In genomic region chr3:95797081-95797480, GRCh38 we compare ENCODE assay signal across 17 cellular contexts.
DNase-seq lines count a peak whose midpoint lies in the region; ATAC-seq and TF ChIP-seq lines count a peak whose summit lies in the region.
"Had no signal": no experiment of that assay in that cellular context is flagged by ENCODE, and none has a peak within 500 bp of the region (broad histone marks: within the 10 kb centered on the region; RNA-seq: fewer than 3 reads in every experiment).

No MANE protein-coding gene starts in this region.

- H3K4me2 ChIP-seq in BLaER1 treated with 17β-estradiol and CSF1 and Interleukin-3, amounts not matched to agents 10 nM and 100 nM: peak overlapping the region; percentile 30 to 65 (median 57)
- no peak overlapping the region for H3K4me2 ChIP-seq in osteoblast (ENCODE audit: insufficient read depth, low read length)

- H3K27ac ChIP-seq in BLaER1 treated with 17β-estradiol and CSF1 and Interleukin-3, amounts not matched to agents 10 nM and 100 nM: no peak overlapping the region
- H3K27ac ChIP-seq in osteoblast (ENCODE audit: low read depth, low read length): no peak overlapping the region
- H3K27ac ChIP-seq: HL-60 had no signal

- no peak for TF ChIP-seq CTCF in osteoblast (IDR thresholded peaks at IDR 0.05; ENCODE audit: extremely low read depth, low read depth, low read length)

- H2AFZ ChIP-seq in osteoblast (ENCODE audit: low read length): no peak overlapping the region

- peak; percentile 81 for DNase-seq in Jurkat, Clone E6-1 (ENCODE audit: low read depth, low spot score)
- peak; percentile 39 for DNase-seq in islet precursor cell
- no peak for DNase-seq in osteoblast (ENCODE audit: insufficient read length, low spot score, missing footprints)
- no peak for DNase-seq in iPS-NIHi7 (ENCODE audit: extremely low spot score)
- DNase-seq: 8988T; C1 segment of cervical spinal cord; CD4-positive, CD25-positive, alpha-beta regulatory T cell; CD8-positive, alpha-beta memory T cell; COR-L47; DMS 273 treated with DMSO at 0.1 percent for 48 hours; DMS53; H9; IMR-90 had no signal

- H3K79me2 ChIP-seq in osteoblast (ENCODE audit: insufficient read depth, low read length): no peaks in the 10 kb centered on the region

- H3K9me3 ChIP-seq in BLaER1 treated with 17β-estradiol and CSF1 and Interleukin-3, amounts not matched to agents 10 nM and 100 nM (replicated peaks in 1 of 11): no peaks in the 10 kb centered on the region
- H3K9me3 ChIP-seq in osteoblast (ENCODE audit: low read depth, low read length): no peaks in the 10 kb centered on the region

- peaks cover 0 to 11% (median 0%) of the 10 kb centered on the region in 11 experiments; a peak in 2 of 22 replicates for H4K20me1 ChIP-seq in BLaER1 treated with 17β-estradiol and CSF1 and Interleukin-3, amounts not matched to agents 10 nM and 100 nM
- no peaks in the 10 kb centered on the region for H4K20me1 ChIP-seq in osteoblast (ENCODE audit: insufficient read depth, low read length)

- no peaks in the 10 kb centered on the region for H3K36me3 ChIP-seq in BLaER1 treated with 17β-estradiol and CSF1 and Interleukin-3, amounts not matched to agents 10 nM and 100 nM
- no peaks in the 10 kb centered on the region for H3K36me3 ChIP-seq in osteoblast (ENCODE audit: insufficient read depth, low read length)

- H3K27me3 ChIP-seq in BLaER1 treated with 17β-estradiol and CSF1 and Interleukin-3, amounts not matched to agents 10 nM and 100 nM: peaks cover 40 to 77% (median 73%) of the 10 kb centered on the region in 11 experiments
- H3K27me3 ChIP-seq in osteoblast (ENCODE audit: insufficient read depth, low read length): no peaks in the 10 kb centered on the region

- no peak overlapping the region for H3K9ac ChIP-seq in BLaER1 treated with 17β-estradiol and CSF1 and Interleukin-3, amounts not matched to agents 10 nM and 100 nM

- H3K4me3 ChIP-seq in BLaER1 treated with 17β-estradiol and CSF1 and Interleukin-3, amounts not matched to agents 10 nM and 100 nM: no peak overlapping the region
- H3K4me3 ChIP-seq in Jurkat, Clone E6-1 (ENCODE audit: low read length): no peak overlapping the region
- H3K4me3 ChIP-seq in osteoblast (ENCODE audit: insufficient read depth, low read length): no peak overlapping the region

- H3K4me1 ChIP-seq in BLaER1 treated with 17β-estradiol and CSF1 and Interleukin-3, amounts not matched to agents 10 nM and 100 nM: peaks cover 12 to 28% (median 22%) of the 10 kb centered on the region in 10 experiments
- H3K4me1 ChIP-seq in osteoblast (ENCODE audit: insufficient read depth, low read length): no peaks in the 10 kb centered on the region

- ATAC-seq in HG03469 (IDR thresholded peaks at IDR 0.05; ENCODE audit: unreplicated experiment) (no peak), HG02642 (IDR thresholded peaks at IDR 0.05; ENCODE audit: poor library complexity, unreplicated experiment) (no peak)

Comparison
In these comparisons a context has a peak if more than half of its experiments do, and no peak if none do; other contexts are left out.
1. DNase-seq: peak in Jurkat, Clone E6-1 (single experiment) and islet precursor cell (single experiment); none in osteoblast (single experiment) and iPS-NIHi7 (single experiment).